13 cellular contexts compared by ENCODE assay signal in genomic region chr19:38253788-38254187, GRCh38. TPM values are rescaled to one million over a fixed set of nuclear protein-coding genes. Genes with fewer than 3 reads are reported as not detected.
DNase-seq lines count a peak whose midpoint lies in the region; ATAC-seq and TF ChIP-seq lines count a peak whose summit lies in the region.
"Had no signal": no experiment of that assay in that cellular context is flagged by ENCODE, and none has a peak within 500 bp of the region (broad histone marks: within the 10 kb centered on the region; RNA-seq: fewer than 3 reads in every experiment).

No MANE protein-coding gene starts in this region.

- H3K4me3 ChIP-seq in adrenal gland (peak overlapping the region in 1 of 4 donors; percentile 35), spleen (peak overlapping the region in 6 of 8 donors; percentile 11 to 72 (median 42)), lower leg skin (ENCODE audit: low read depth, poor library complexity, severe bottlenecking) (no peak overlapping the region)

- H3K4me1 ChIP-seq in ES-I3 (ENCODE audit: insufficient read depth, low read length): peaks cover 29% of the 10 kb centered on the region
- H3K4me1 ChIP-seq in adrenal gland (replicated peaks in 1 of 2): peaks cover 53 to 70% of the 10 kb centered on the region in 2 donors
- peaks cover 9 to 83% (median 55%) of the 10 kb centered on the region in 6 donors for H3K4me1 ChIP-seq in spleen

- H3K9ac ChIP-seq in ES-I3 (ENCODE audit: low read depth, low read length): 0 out of 2 replicates have a peak overlapping the region, but pooled peaks have one; percentile 44

- H3K4me1 Mint-ChIP-seq in memory B cell: peaks cover 40% of the 10 kb centered on the region

- peaks cover 9% of the 10 kb centered on the region for H3K27me3 Mint-ChIP-seq in memory B cell

- WGBS in adrenal gland, 4 donors: 71 to 100% (median 89%) methylated on average over 2 to 5 of the region's 5 CpGs
- 63 to 84% (median 76%) methylated on average over 3 to 5 of the region's 5 CpGs for WGBS in spleen, 5 donors
- WGBS in lower leg skin, 2 donors: 90 to 91% methylated on average over 5 of the region's 5 CpGs

- H3K9me3 ChIP-seq in ES-I3 (ENCODE audit: control insufficient read depth, insufficient read depth, low read length) (no peaks in the 10 kb centered on the region), adrenal gland (replicated peaks in 1 of 3) (no peaks in the 10 kb centered on the region), spleen (no peaks in the 10 kb centered on the region)

- H3K27ac Mint-ChIP-seq in memory B cell: peak overlapping the region; percentile 55
- H3K27ac Mint-ChIP-seq: activated CD4-positive, alpha-beta T cell treated with anti-CD3 and anti-CD28 coated beads, Interleukin-2, amount 10 ng/mL, durations not matched to agents 7 days and 5 days had no signal

- H3K27me3 ChIP-seq in adrenal gland (no peaks in the 10 kb centered on the region), spleen (replicated peaks in 1 of 7) (peaks cover 0 to 41% (median 12%) of the 10 kb centered on the region in 7 donors)

- no peak for DNase-seq in adrenal gland
- no peak for DNase-seq in memory B cell (ENCODE audit: low spot score in 2 of 2)
- DNase-seq in spleen: no peak
- DNase-seq in HPDE6-E6E7 (ENCODE audit: extremely low spot score): no peak
- DNase-seq in posterior vena cava (ENCODE audit: low spot score): no peak
- DNase-seq in stimulated activated CD4-positive, alpha-beta T cell treated with anti-CD3 and anti-CD28 coated beads, Interleukin-4, amount 100 ng/mL, for 24 hours: no peak
- no peak for DNase-seq in lower leg skin (ENCODE audit: low spot score in 2 of 2)
- DNase-seq: activated CD4-positive, alpha-beta T cell treated with anti-CD3 and anti-CD28 coated beads, Interleukin-2, amount 10 ng/mL, durations not matched to agents 7 days and 5 days; AML-193; NK-92 treated with Interleukin-12 subunit alpha and Interleukin-12 subunit beta, amount 100 ng/mL, for 24 hours had no signal

- TF ChIP-seq POLR2A in adrenal gland (IDR thresholded peaks at IDR 0.05) (no peak), spleen (IDR thresholded peaks at IDR 0.05) (no peak), lower leg skin (IDR thresholded peaks at IDR 0.05) (no peak)

- H3K36me3 ChIP-seq in ES-I3 (ENCODE audit: insufficient read depth, low read length): no peaks in the 10 kb centered on the region
- no peaks in the 10 kb centered on the region for H3K36me3 ChIP-seq in adrenal gland (replicated peaks in 1 of 2)
- H3K36me3 ChIP-seq in spleen: no peaks in the 10 kb centered on the region

- no peak for ATAC-seq in memory B cell (ENCODE audit: low read depth)
- ATAC-seq: SK-N-SH treated with all-trans-retinoic acid at 6 μM for 48 hours had no signal

- peak overlapping the region; percentile 67 for H3K4me3 Mint-ChIP-seq in memory B cell
- H3K4me3 Mint-ChIP-seq: activated CD4-positive, alpha-beta T cell treated with anti-CD3 and anti-CD28 coated beads, Interleukin-2, amount 10 ng/mL, durations not matched to agents 7 days and 5 days; brain had no signal

- intact Hi-C loops in adrenal gland (cut with DNase I) (loop anchor here in 1 of 2 donors (5.0 kb wide), 1 partner anchor 74 kb away; no protein-coding TSS in a partner anchor), spleen (cut with DNase I; ENCODE audit: low total_unique reads) (no loop called here), posterior vena cava (cut with DNase I) (loop anchor here in 1 of 2 donors (5.0 kb wide), 1 partner anchor 69 kb away; no protein-coding TSS in a partner anchor), lower leg skin (cut with DNase I; ENCODE audit: low total_unique reads) (no loop called here)

- peaks cover 1% of the 10 kb centered on the region for H3K36me3 Mint-ChIP-seq in memory B cell
- H3K36me3 Mint-ChIP-seq: brain had no signal

- no peak for TF ChIP-seq CTCF in adrenal gland (IDR thresholded peaks at IDR 0.05)
- no peak for TF ChIP-seq CTCF in spleen (IDR thresholded peaks at IDR 0.05 in 8 of 11, conservative IDR thresholded peaks at IDR 0.05 in 3 of 11)
- TF ChIP-seq CTCF in lower leg skin (IDR thresholded peaks at IDR 0.05): no peak

- H3K27ac ChIP-seq in adrenal gland (peak overlapping the region; percentile 46 to 91 (median 74)), spleen (peak overlapping the region; percentile 57 to 91 (median 82))

- H3K9me3 Mint-ChIP-seq in memory B cell: no peaks in the 10 kb centered on the region
- H3K9me3 Mint-ChIP-seq: activated CD4-positive, alpha-beta T cell treated with anti-CD3 and anti-CD28 coated beads, Interleukin-2, amount 10 ng/mL, durations not matched to agents 7 days and 5 days had no signal

RNA-seq across cellular contexts. Expression of gene PPP1R14A, which starts 2.4 kb away (rescaled TPM):
- total RNA-seq in adrenal gland (100 to 1,000 TPM in 7 of 8 donors, 10 to 100 TPM in 1; 82.6 to 250 (median 147) TPM), spleen (100 to 1,000 TPM in 2 of 7 donors, 10 to 100 TPM in 5; 26.1 to 102 (median 54.5) TPM), posterior vena cava (100 to 1,000 TPM; 314 to 462 TPM), lower leg skin (10 to 100 TPM in 1 of 4 donors, 1 to 10 TPM in 3; 3.8 to 19.6 (median 7.1) TPM)
- polyA plus RNA-seq in adrenal gland (100 to 1,000 TPM in 2 of 3 donors, 10 to 100 TPM in 1; 14.8 to 366 (median 340) TPM), spleen (100 to 1,000 TPM in 1 of 3 donors, 10 to 100 TPM in 2; 66.7 to 145 (median 97.2) TPM)
- total RNA-seq: activated CD4-positive, alpha-beta T cell treated with anti-CD3 and anti-CD28 coated beads, Interleukin-2, amount 10 ng/mL, durations not matched to agents 7 days and 5 days had no signal

RNA-seq across cellular contexts. Expression of gene SPINT2, which starts 10.6 kb away (rescaled TPM):
- total RNA-seq in adrenal gland (100 to 1,000 TPM in 1 of 8 donors, 10 to 100 TPM in 7; 38.1 to 233 (median 76.0) TPM), spleen (10 to 100 TPM; 41.2 to 87.8 (median 59.5) TPM), posterior vena cava (10 to 100 TPM; 25.1 to 39.7 TPM), lower leg skin (100 to 1,000 TPM; 401 to 505 (median 497) TPM)
- polyA plus RNA-seq in adrenal gland (10 to 100 TPM; 33.4 to 44.0 (median 33.8) TPM), spleen (10 to 100 TPM; 63.2 to 82.9 (median 65.6) TPM)

RNA-seq across cellular contexts. Expression of gene DPF1, which starts 29.8 kb away (rescaled TPM):
- total RNA-seq in adrenal gland (under 1 TPM in 3 of 8 donors, not detected in 5; 0.37 to 0.83 (median 0.67) TPM), spleen (not detected), posterior vena cava (under 1 TPM; 0.14 to 0.65 TPM), lower leg skin (not detected)
- polyA plus RNA-seq in adrenal gland (under 1 TPM; 0.17 to 0.97 (median 0.40) TPM), spleen (under 1 TPM; 0.04 to 0.06 (median 0.06) TPM)

RNA-seq across cellular contexts. Expression of gene C19orf33, which starts 50.3 kb away (rescaled TPM):
- 1 to 10 TPM in 5 of 8 donors, under 1 TPM in 1, not detected in 2; 0.88 to 7.6 (median 3.1) TPM for total RNA-seq in adrenal gland
- 10 to 100 TPM in 2 of 3 donors, not detected in 1; 33.7 to 46.2 TPM for polyA plus RNA-seq in adrenal gland
- 1 to 10 TPM in 5 of 7 donors, not detected in 2; 3.2 to 6.1 (median 4.1) TPM for total RNA-seq in spleen
- polyA plus RNA-seq in spleen: 10 to 100 TPM; 11.0 to 53.6 (median 11.2) TPM
- total RNA-seq in posterior vena cava: 1 to 10 TPM; 1.1 to 1.2 TPM
- total RNA-seq in lower leg skin: 100 to 1,000 TPM; 373 to 601 (median 426) TPM
- total RNA-seq: activated CD4-positive, alpha-beta T cell treated with anti-CD3 and anti-CD28 coated beads, Interleukin-2, amount 10 ng/mL, durations not matched to agents 7 days and 5 days had no signal
